Comparison of ENCODE assay signal across 10 cellular contexts in genomic region chr9:20043035-20043434, GRCh38.
DNase-seq lines count a peak whose midpoint lies in the region; ATAC-seq and FAIRE-seq lines count a peak whose summit lies in the region.
"Had no signal": no experiment of that assay in that cellular context is flagged by ENCODE, and none has a peak within 500 bp of the region (broad histone marks: within the 10 kb centered on the region; RNA-seq: fewer than 3 reads in every experiment).

No MANE protein-coding gene starts in this region.

- H3K4me3 Mint-ChIP-seq in CD4-positive, CD25-positive, alpha-beta regulatory T cell, result peak overlapping the region; percentile 76 to 86 (median 84)
- peak overlapping the region; percentile 72 for H3K4me3 Mint-ChIP-seq in activated CD8-positive, alpha-beta T cell treated with anti-CD3 and anti-CD28 coated beads, Interleukin-2, amount 10 ng/mL, durations not matched to agents 7 days and 5 days

- POLR2A ChIA-PET in activated CD8-positive, alpha-beta T cell treated with anti-CD3 and anti-CD28 coated beads, Interleukin-2, amount 10 ng/mL, durations not matched to agents 7 days and 5 days (lab: Charles Lee), result no interaction called here

- H3K27ac Mint-ChIP-seq in CD4-positive, CD25-positive, alpha-beta regulatory T cell, result peak overlapping the region; percentile 89 to 99 (median 95)
- peak overlapping the region; percentile 90 for H3K27ac Mint-ChIP-seq in activated CD8-positive, alpha-beta T cell treated with anti-CD3 and anti-CD28 coated beads, Interleukin-2, amount 10 ng/mL, durations not matched to agents 7 days and 5 days

- H3K27me3 ChIP-seq in CD4-positive, CD25-positive, alpha-beta regulatory T cell (ENCODE audit: control insufficient read depth, insufficient read depth, low read length), result no peaks in the 10 kb centered on the region
- H3K27me3 ChIP-seq: BLaER1 treated with 17β-estradiol and CSF1 and Interleukin-3, amounts not matched to agents 10 nM and 100 nM; pancreas had no signal

- no peaks in the 10 kb centered on the region for H3K9me3 ChIP-seq in CD4-positive, CD25-positive, alpha-beta regulatory T cell (ENCODE audit: control insufficient read depth in 2 of 2, low read length in 2 of 2)
- H3K9me3 ChIP-seq: BLaER1 treated with 17β-estradiol and CSF1 and Interleukin-3, amounts not matched to agents 10 nM and 100 nM; pancreas had no signal

- CTCF ChIA-PET in activated CD8-positive, alpha-beta T cell treated with anti-CD3 and anti-CD28 coated beads, Interleukin-2, amount 10 ng/mL, durations not matched to agents 7 days and 5 days (lab: Charles Lee), result interaction anchor here (0.6 to 1.6 kb wide), 6 partner anchors 12 to 512 kb away, joined by 3 to 6 read pairs (median 3); no protein-coding TSS in a partner anchor

- H3K9me3 Mint-ChIP-seq in CD4-positive, CD25-positive, alpha-beta regulatory T cell, result no peaks in the 10 kb centered on the region
- H3K9me3 Mint-ChIP-seq in activated CD8-positive, alpha-beta T cell treated with anti-CD3 and anti-CD28 coated beads, Interleukin-2, amount 10 ng/mL, durations not matched to agents 7 days and 5 days (ENCODE audit: insufficient read depth), result peaks cover 4% of the 10 kb centered on the region

- ATAC-seq in CD4-positive, CD25-positive, alpha-beta regulatory T cell (ENCODE audit: low read depth in 2 of 2), result peak; percentile 78 to 80
- peak; percentile 78 for ATAC-seq in HG02973 (IDR thresholded peaks at IDR 0.05; ENCODE audit: unreplicated experiment)
- peak; percentile 80 for ATAC-seq in activated CD8-positive, alpha-beta T cell treated with anti-CD3 and anti-CD28 coated beads, Interleukin-2, amount 10 ng/mL, durations not matched to agents 7 days and 5 days
- ATAC-seq: pancreas had no signal

- H3K27ac ChIP-seq in CD4-positive, CD25-positive, alpha-beta regulatory T cell (ENCODE audit: insufficient read depth, low read length, poor library complexity, severe bottlenecking), result peak overlapping the region; percentile 55
- H3K27ac ChIP-seq: BLaER1 treated with 17β-estradiol and CSF1 and Interleukin-3, amounts not matched to agents 10 nM and 100 nM; pancreas had no signal

- H3K4me3 ChIP-seq in CD4-positive, CD25-positive, alpha-beta regulatory T cell (ENCODE audit: low read depth, low read length), result peak overlapping the region; percentile 87
- H3K4me3 ChIP-seq: BLaER1 treated with 17β-estradiol and CSF1 and Interleukin-3, amounts not matched to agents 10 nM and 100 nM; pancreas had no signal

- no peaks in the 10 kb centered on the region for H3K36me3 ChIP-seq in CD4-positive, CD25-positive, alpha-beta regulatory T cell (ENCODE audit: control insufficient read depth, insufficient read depth, low read length)
- H3K36me3 ChIP-seq: BLaER1 treated with 17β-estradiol and CSF1 and Interleukin-3, amounts not matched to agents 10 nM and 100 nM; pancreas had no signal

- no peaks in the 10 kb centered on the region for H3K36me3 Mint-ChIP-seq in CD4-positive, CD25-positive, alpha-beta regulatory T cell
- H3K36me3 Mint-ChIP-seq in activated CD8-positive, alpha-beta T cell treated with anti-CD3 and anti-CD28 coated beads, Interleukin-2, amount 10 ng/mL, durations not matched to agents 7 days and 5 days (ENCODE audit: low read depth), result peaks cover 21% of the 10 kb centered on the region

- H3K4me1 ChIP-seq in CD4-positive, CD25-positive, alpha-beta regulatory T cell (ENCODE audit: control insufficient read depth, insufficient read depth, low read length, poor library complexity, severe bottlenecking), result peaks cover 6% of the 10 kb centered on the region
- H3K4me1 ChIP-seq: pancreas had no signal

- peak in 2 of 3 donors; percentile 39 to 81 for DNase-seq in CD4-positive, CD25-positive, alpha-beta regulatory T cell
- DNase-seq in GM19239 (ENCODE audit: insufficient read length, low spot score) (no peak), activated gamma-delta T cell treated with Interleukin-2 at 50 U/mL for 16 hours (no peak), SKM-1 (lab: John Stamatoyannopoulos, UW; ENCODE audit: unreplicated experiment) (no peak), NCI-H1417 treated with DMSO at 0.1 percent for 48 hours (lab: John Stamatoyannopoulos, UW) (no peak)
- DNase-seq in activated CD8-positive, alpha-beta T cell treated with anti-CD3 and anti-CD28 coated beads, Interleukin-2, amount 10 ng/mL, durations not matched to agents 7 days and 5 days, result peak; percentile 26
- no peak for DNase-seq in stimulated activated naive CD4-positive, alpha-beta T cell treated with Interleukin-2 at 50 U/mL for 16 hours (lab: John Stamatoyannopoulos, UW)
- DNase-seq: pancreas had no signal

- no peaks in the 10 kb centered on the region for H3K27me3 Mint-ChIP-seq in CD4-positive, CD25-positive, alpha-beta regulatory T cell
- H3K27me3 Mint-ChIP-seq in activated CD8-positive, alpha-beta T cell treated with anti-CD3 and anti-CD28 coated beads, Interleukin-2, amount 10 ng/mL, durations not matched to agents 7 days and 5 days (ENCODE audit: low read depth), result no peaks in the 10 kb centered on the region

- peak; percentile 37 for FAIRE-seq in GM19239 (lab: Jason Lieb, UNC)
- FAIRE-seq: pancreas had no signal

- H3K4me1 Mint-ChIP-seq in CD4-positive, CD25-positive, alpha-beta regulatory T cell, result peaks cover 12 to 29% (median 25%) of the 10 kb centered on the region in 4 donors
- H3K4me1 Mint-ChIP-seq in activated CD8-positive, alpha-beta T cell treated with anti-CD3 and anti-CD28 coated beads, Interleukin-2, amount 10 ng/mL, durations not matched to agents 7 days and 5 days (ENCODE audit: low read depth), result peaks cover 54% of the 10 kb centered on the region

Comparison
In these comparisons a context has a peak if more than half of its experiments do, and no peak if none do; other contexts are left out.
1. DNase-seq: peak in CD4-positive, CD25-positive, alpha-beta regulatory T cell (2 of 3) and activated CD8-positive, alpha-beta T cell treated with anti-CD3 and anti-CD28 coated beads, Interleukin-2, amount 10 ng/mL, durations not matched to agents 7 days and 5 days (single experiment); none in GM19239 (single experiment), activated gamma-delta T cell treated with Interleukin-2 at 50 U/mL for 16 hours (single experiment), SKM-1 (single experiment), NCI-H1417 treated with DMSO at 0.1 percent for 48 hours (single experiment) and stimulated activated naive CD4-positive, alpha-beta T cell treated with Interleukin-2 at 50 U/mL for 16 hours (single experiment).
2. Peak in every context shown above with its lines, with median percentiles within 50 percentile points of each other: ATAC-seq.